Comparison of ENCODE assay signal across 10 cellular contexts in the genomic region with DNA sequence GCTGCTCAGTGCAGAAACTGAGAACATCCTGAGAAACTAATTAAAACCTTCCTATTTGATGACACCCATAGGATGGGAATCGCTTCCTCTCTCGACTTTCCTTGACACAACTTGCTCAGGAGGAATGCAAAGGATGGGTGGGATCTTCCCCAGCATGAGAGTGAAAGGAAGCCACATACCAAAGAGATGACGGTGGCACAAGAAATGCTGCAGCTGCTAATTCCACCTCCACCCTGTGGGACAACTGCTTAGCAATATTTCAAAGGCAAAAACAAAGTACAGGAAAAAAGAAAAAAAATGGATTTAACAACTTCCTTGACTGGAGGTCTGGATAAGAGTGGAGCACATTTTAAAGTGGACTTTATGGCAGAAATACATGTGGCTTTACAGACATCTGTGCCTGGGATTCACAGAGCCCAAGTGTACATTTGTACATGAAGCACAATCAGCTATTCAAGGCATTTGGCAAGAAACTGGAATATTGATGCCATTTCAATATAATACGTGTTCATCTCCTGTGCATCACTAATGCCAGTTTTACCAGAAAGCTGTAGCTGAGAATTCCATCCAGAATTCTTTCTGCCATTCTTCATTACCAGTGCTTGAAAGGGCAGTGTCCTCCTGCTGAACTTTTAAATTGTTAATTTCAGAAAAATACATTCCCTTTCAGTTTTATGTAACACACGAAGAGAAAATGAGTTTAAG.
DNase-seq lines count a peak whose midpoint lies in the region; ATAC-seq and TF ChIP-seq lines count a peak whose summit lies in the region.
"Had no signal": no experiment of that assay in that cellular context is flagged by ENCODE, and none has a peak within 500 bp of the region (broad histone marks: within the 10 kb centered on the region; RNA-seq: fewer than 3 reads in every experiment).

No MANE protein-coding gene starts in this region.

- WGBS in heart right ventricle, 2 donors: 37 to 46% methylated on average over 5 of the region's 5 CpGs

- no peaks in the 10 kb centered on the region for H3K36me3 ChIP-seq in HEK293 (ENCODE audit: control insufficient read depth in 2 of 2, insufficient read depth in 1 of 2, low read length in 2 of 2)
- H3K36me3 ChIP-seq in adipocyte (ENCODE audit: control insufficient read depth, insufficient read depth, low read length, severe bottlenecking): no peaks in the 10 kb centered on the region
- no peaks in the 10 kb centered on the region for H3K36me3 ChIP-seq in heart right ventricle

- no peak overlapping the region for H3K27ac ChIP-seq in HEK293 (ENCODE audit: extremely low read depth, low read depth, low read length)
- peak overlapping the region in 4 of 10 donors; percentile 29 to 67 (median 42) for H3K27ac ChIP-seq in heart right ventricle

- H3K9me3 ChIP-seq in HEK293 (ENCODE audit: control insufficient read depth, insufficient read depth, low read depth, low read length): no peaks in the 10 kb centered on the region
- no peaks in the 10 kb centered on the region for H3K9me3 ChIP-seq in adipocyte (ENCODE audit: control insufficient read depth, low read length)
- peaks cover 0 to 3% (median 0%) of the 10 kb centered on the region in 11 donors for H3K9me3 ChIP-seq in heart right ventricle

- POLR2A ChIA-PET in HEK293 (lab: Yijun Ruan, JAX): interaction anchor here (1.2 kb wide), 1 partner anchor 17 kb away, joined by 3 read pairs; no protein-coding TSS in a partner anchor

- intact Hi-C loops in heart right ventricle (cut with DNase I): loop anchor here in 1 of 10 donors (5.0 kb wide), 1 partner anchor 230 kb away; no protein-coding TSS in a partner anchor

- ATAC-seq in heart right ventricle (peak in 7 of 8 donors; percentile 66 to 87 (median 73)), HG02938 (IDR thresholded peaks at IDR 0.05; ENCODE audit: unreplicated experiment) (no peak), GM21367 (IDR thresholded peaks at IDR 0.05; ENCODE audit: unreplicated experiment) (no peak)

- H3K27me3 ChIP-seq in adipocyte (replicated peaks; ENCODE audit: control insufficient read depth, insufficient read depth, low read length): no peaks in the 10 kb centered on the region
- H3K27me3 ChIP-seq in heart right ventricle: no peaks in the 10 kb centered on the region

- H3K9ac ChIP-seq in adipocyte (ENCODE audit: low read length): no peak overlapping the region

- H3K4me3 ChIP-seq in HEK293 (ENCODE audit: low read depth, low read length): no peak overlapping the region; the same call in 1 of the 2 replicates
- H3K4me3 ChIP-seq in adipocyte (ENCODE audit: low read length): peak overlapping the region; percentile 49
- no peak overlapping the region for H3K4me3 ChIP-seq in heart right ventricle
- H3K4me3 ChIP-seq in skeletal muscle cell (ENCODE audit: low read depth, low read length): no peak overlapping the region
- H3K4me3 ChIP-seq: lung had no signal

- TF ChIP-seq CTCF in HEK293 (tag by site-specific recombination; IDR thresholded peaks at IDR 0.05) (no peak), heart right ventricle (IDR thresholded peaks at IDR 0.05) (no peak)

- DNase-seq in adipocyte (ENCODE audit: low read depth) (peak; percentile 82), heart right ventricle (no peak), skeletal muscle cell (ENCODE audit: low read depth) (peak; percentile 95), HuH-7 (ENCODE audit: low spot score) (no peak)
- no peak for DNase-seq in stimulated activated CD8-positive, alpha-beta memory T cell treated with anti-CD3 and anti-CD28 coated beads, Interleukin-4, amount 100 ng/mL, for 48 hours
- DNase-seq: NCI-H2227 treated with DMSO at 0.1 percent for 48 hours had no signal

- H3K4me1 ChIP-seq in HEK293 (ENCODE audit: control insufficient read depth, insufficient read depth, low read length) (no peaks in the 10 kb centered on the region), adipocyte (ENCODE audit: control insufficient read depth, insufficient read depth, low read length) (peaks cover 18% of the 10 kb centered on the region), heart right ventricle (peaks cover 0 to 47% (median 20%) of the 10 kb centered on the region in 9 donors)

- CTCF ChIA-PET in HEK293 (lab: Yijun Ruan, JAX): interaction anchor here (0.6 kb wide), 1 partner anchor 276 kb away, joined by 3 read pairs; no protein-coding TSS in a partner anchor

TF ChIP-seq in HEK293, 187 proteins besides CTCF, POLR2A, EP300 and RAD21:
- TF ChIP-seq GLIS2 (tag by site-specific recombination; IDR thresholded peaks at IDR 0.05) (no peak), ZNF391 (tag by site-specific recombination; IDR thresholded peaks at IDR 0.05; ENCODE audit: borderline replicate concordance, low read depth) (no peak), PRDM1 (tag by site-specific recombination; IDR thresholded peaks at IDR 0.05) (0 out of 2 replicates have a peak, but pooled peaks have one; percentile 18), ZNF311 (tag by site-specific recombination; IDR thresholded peaks at IDR 0.05; ENCODE audit: borderline replicate concordance) (no peak), ZNF621 (tag by site-specific recombination; IDR thresholded peaks at IDR 0.05) (no peak), ZNF837 (tag by site-specific recombination; IDR thresholded peaks at IDR 0.05) (no peak)
- TF ChIP-seq, protein P1, sequence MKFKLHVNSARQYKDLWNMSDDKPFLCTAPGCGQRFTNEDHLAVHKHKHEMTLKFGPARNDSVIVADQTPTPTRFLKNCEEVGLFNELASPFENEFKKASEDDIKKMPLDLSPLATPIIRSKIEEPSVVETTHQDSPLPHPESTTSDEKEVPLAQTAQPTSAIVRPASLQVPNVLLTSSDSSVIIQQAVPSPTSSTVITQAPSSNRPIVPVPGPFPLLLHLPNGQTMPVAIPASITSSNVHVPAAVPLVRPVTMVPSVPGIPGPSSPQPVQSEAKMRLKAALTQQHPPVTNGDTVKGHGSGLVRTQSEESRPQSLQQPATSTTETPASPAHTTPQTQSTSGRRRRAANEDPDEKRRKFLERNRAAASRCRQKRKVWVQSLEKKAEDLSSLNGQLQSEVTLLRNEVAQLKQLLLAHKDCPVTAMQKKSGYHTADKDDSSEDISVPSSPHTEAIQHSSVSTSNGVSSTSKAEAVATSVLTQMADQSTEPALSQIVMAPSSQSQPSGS (tag by site-specific recombination; IDR thresholded peaks at IDR 0.05; ENCODE audit: low read depth): no peak

Comparison
In these comparisons a context has a peak if more than half of its experiments do, and no peak if none do; other contexts are left out.
1. DNase-seq: peak in adipocyte (single experiment) and skeletal muscle cell (single experiment); none in heart right ventricle (0 of 2), stimulated activated CD8-positive, alpha-beta memory T cell treated with anti-CD3 and anti-CD28 coated beads, Interleukin-4, amount 100 ng/mL, for 48 hours (single experiment) and HuH-7 (single experiment).
2. ATAC-seq: peak in heart right ventricle (7 of 8); none in HG02938 (single experiment) and GM21367 (single experiment).